Comparison of ENCODE assay signal across 8 cellular contexts in genomic region chr3:88059380-88060160, GRCh38. TPM values are rescaled to one million over a fixed set of nuclear protein-coding genes. Genes with fewer than 3 reads are reported as not detected.
DNase-seq lines count a peak whose midpoint lies in the region; ATAC-seq, FAIRE-seq and TF ChIP-seq lines count a peak whose summit lies in the region.

No MANE protein-coding gene starts in this region.

- peak overlapping the region; percentile 92 for H3K9ac ChIP-seq in keratinocyte (ENCODE audit: control insufficient read depth, extremely low read depth, insufficient read depth, low read length)

- peaks cover 6% of the 10 kb centered on the region for H4K20me1 ChIP-seq in keratinocyte (ENCODE audit: control insufficient read depth, extremely low read depth, insufficient read depth, low read length)

- peak overlapping the region; percentile 85 for H3K27ac Mint-ChIP-seq in stimulated activated naive CD8-positive, alpha-beta T cell treated with anti-CD3 and anti-CD28 coated beads, Interleukin-15, Interleukin-2, amounts not matched to agents 100 ng/mL and 50 ng/mL, for 24 hours

- no peaks in the 10 kb centered on the region for H3K9me3 ChIP-seq in body of pancreas
- no peaks in the 10 kb centered on the region for H3K9me3 ChIP-seq in keratinocyte (ENCODE audit: control insufficient read depth, low read depth, low read length)

- peak overlapping the region; percentile 96 for H3K4me2 ChIP-seq in keratinocyte (ENCODE audit: control insufficient read depth, extremely low read depth, insufficient read depth, low read depth, low read length)

- dilution Hi-C loops in keratinocyte (cut with MboI; ENCODE audit: extremely low pct_ligation_motif_present, low sequenced_read_pairs) = no loop called here

- H3K9me1 ChIP-seq in keratinocyte (ENCODE audit: control insufficient read depth, extremely low read depth, insufficient read depth, low read length) = no peaks in the 10 kb centered on the region

- peak overlapping the region; percentile 86 for H2AFZ ChIP-seq in keratinocyte (ENCODE audit: control insufficient read depth, low read length)

- H3K4me3 Mint-ChIP-seq in stimulated activated naive CD8-positive, alpha-beta T cell treated with anti-CD3 and anti-CD28 coated beads, Interleukin-15, Interleukin-2, amounts not matched to agents 100 ng/mL and 50 ng/mL, for 24 hours = peak overlapping the region; percentile 93

- DNase-seq in GM10266 (ENCODE audit: extremely low spot score) = peak; percentile 29
- DNase-seq in Kasumi-1 (lab: John Stamatoyannopoulos, UW) = peak; percentile 19 to 28
- DNase-seq in body of pancreas = peak in 2 of 4 donors; percentile 3 to 28
- no peak for DNase-seq in keratinocyte (ENCODE audit: low read depth, low spot score)
- no peak for DNase-seq in kidney glomerular epithelial cell (lab: John Stamatoyannopoulos, UW)
- no peak for DNase-seq in DMS79 treated with DMSO at 0.1 percent for 48 hours (lab: John Stamatoyannopoulos, UW)

- peak overlapping the region; percentile 80 to 99 (median 94) for H3K27ac ChIP-seq in body of pancreas
- peak overlapping the region; percentile 80 for H3K27ac ChIP-seq in keratinocyte (ENCODE audit: control insufficient read depth, insufficient read depth, low read length)

- H3K27me3 Mint-ChIP-seq in stimulated activated naive CD8-positive, alpha-beta T cell treated with anti-CD3 and anti-CD28 coated beads, Interleukin-15, Interleukin-2, amounts not matched to agents 100 ng/mL and 50 ng/mL, for 24 hours = no peaks in the 10 kb centered on the region

- H3K4me3 ChIP-seq in body of pancreas (peak overlapping the region; percentile 69 to 74), keratinocyte (ENCODE audit: control insufficient read depth in 2 of 3, extremely low read depth in 1 of 3, insufficient read depth in 2 of 3, low read depth in 1 of 3, low read length in 3 of 3) (peak overlapping the region; percentile 85 to 94 (median 90))

- no peak for TF ChIP-seq POLR2A in body of pancreas (IDR thresholded peaks at IDR 0.05)

- TF ChIP-seq CTCF in GM10266 (IDR thresholded peaks at IDR 0.05; ENCODE audit: control insufficient read depth, insufficient read depth, low read depth, missing control alignments) (no peak), body of pancreas (IDR thresholded peaks at IDR 0.05) (no peak), keratinocyte (optimal IDR thresholded peaks at IDR 0.05 in 1 of 3, IDR thresholded peaks at IDR 0.05 in 1 of 3, conservative IDR thresholded peaks at IDR 0.05 in 1 of 3; ENCODE audit: extremely low read depth in 1 of 3, insufficient read depth in 2 of 3, low read length in 3 of 3) (no peak)

- H3K36me3 Mint-ChIP-seq in stimulated activated naive CD8-positive, alpha-beta T cell treated with anti-CD3 and anti-CD28 coated beads, Interleukin-15, Interleukin-2, amounts not matched to agents 100 ng/mL and 50 ng/mL, for 24 hours (ENCODE audit: low read depth) = peaks cover 29% of the 10 kb centered on the region

- H3K27me3 ChIP-seq in body of pancreas (no peaks in the 10 kb centered on the region), keratinocyte (ENCODE audit: control insufficient read depth, extremely low read depth, insufficient read depth, low read length) (no peaks in the 10 kb centered on the region)

- peaks cover 6 to 11% of the 10 kb centered on the region in 2 donors for H3K36me3 ChIP-seq in body of pancreas (replicated peaks in 1 of 2; ENCODE audit: insufficient read depth in 1 of 2, low read depth in 2 of 2)
- H3K36me3 ChIP-seq in keratinocyte (ENCODE audit: control insufficient read depth in 2 of 2, extremely low read depth in 1 of 2, insufficient read depth in 2 of 2, low read length in 2 of 2) = peaks cover 4 to 6% of the 10 kb centered on the region in 2 experiments

- no peaks in the 10 kb centered on the region for H3K9me3 Mint-ChIP-seq in stimulated activated naive CD8-positive, alpha-beta T cell treated with anti-CD3 and anti-CD28 coated beads, Interleukin-15, Interleukin-2, amounts not matched to agents 100 ng/mL and 50 ng/mL, for 24 hours

- peak; percentile 20 for FAIRE-seq in keratinocyte (lab: Jason Lieb, UNC)

- H3K4me1 Mint-ChIP-seq in stimulated activated naive CD8-positive, alpha-beta T cell treated with anti-CD3 and anti-CD28 coated beads, Interleukin-15, Interleukin-2, amounts not matched to agents 100 ng/mL and 50 ng/mL, for 24 hours (ENCODE audit: low read depth) = peaks cover 64% of the 10 kb centered on the region

- intact Hi-C loops in body of pancreas (cut with DNase I) = no loop called here

- ATAC-seq in GM21515 (IDR thresholded peaks at IDR 0.05; ENCODE audit: unreplicated experiment) (peak; percentile 7), body of pancreas (peak; percentile 11)

- H3K79me2 ChIP-seq in keratinocyte (ENCODE audit: control insufficient read depth, insufficient read depth, low read length) = peaks cover 81% of the 10 kb centered on the region

- peaks cover 32% of the 10 kb centered on the region for H3K4me1 ChIP-seq in body of pancreas
- peaks cover 25% of the 10 kb centered on the region for H3K4me1 ChIP-seq in keratinocyte (ENCODE audit: control insufficient read depth, extremely low read depth, insufficient read depth, low read length)

- WGBS in body of pancreas, 2 donors = 0 to 1% methylated on average over 22 to 45 of the region's 45 CpGs

RNA-seq across cellular contexts. Expression of gene ZNF654, which starts 0.5 kb away (rescaled TPM):
- total RNA-seq in body of pancreas = 1 to 10 TPM; 4.3 to 7.0 TPM
- polyA plus RNA-seq in keratinocyte = 3.5 to 8.2 TPM (median 4.1 TPM) in 3 replicates
- polyA plus RNA-seq in keratinocyte (2011; ENCODE audit: low read depth) = 5.3 TPM
- 3.5 and 7.1 TPM in 2 replicates for polyA plus RNA-seq in keratinocyte (2011; cell fraction: cytosol; rRNA removed)
- polyA plus RNA-seq in keratinocyte (2011; cell fraction: nucleus; rRNA removed) = 9.9 and 12.8 TPM in 2 replicates
- polyA plus RNA-seq in keratinocyte (2012; ENCODE audit: low replicate concordance) = 5.3 and 8.6 TPM in 2 replicates
- polyA minus RNA-seq in keratinocyte = 1.3 to 10.5 TPM (median 2.9 TPM) in 3 replicates
- polyA minus RNA-seq in keratinocyte (2011; cell fraction: cytosol; rRNA and poly(A)+ RNA removed) = 3.8 TPM
- 9.0 and 18.2 TPM in 2 replicates for polyA minus RNA-seq in keratinocyte (2011; cell fraction: nucleus; rRNA and poly(A)+ RNA removed)

RNA-seq across cellular contexts. Expression of gene CGGBP1, which starts 0.8 kb away (rescaled TPM):
- total RNA-seq in body of pancreas = 10 to 100 TPM; 38.6 to 44.4 TPM
- polyA plus RNA-seq in keratinocyte = 25.2 to 43.3 TPM (median 43.0 TPM) in 3 replicates
- polyA plus RNA-seq in keratinocyte (2011; ENCODE audit: low read depth) = 12.6 TPM
- polyA plus RNA-seq in keratinocyte (2011; cell fraction: cytosol; rRNA removed) = 25.1 and 45.6 TPM in 2 replicates
- polyA plus RNA-seq in keratinocyte (2011; cell fraction: nucleus; rRNA removed) = 39.7 and 50.9 TPM in 2 replicates
- polyA plus RNA-seq in keratinocyte (2012; ENCODE audit: low replicate concordance) = 21.3 and 30.2 TPM in 2 replicates
- 33.6 to 51.9 TPM (median 34.6 TPM) in 3 replicates for polyA minus RNA-seq in keratinocyte
- polyA minus RNA-seq in keratinocyte (2011; cell fraction: cytosol; rRNA and poly(A)+ RNA removed) = 21.7 TPM
- 11.8 and 21.0 TPM in 2 replicates for polyA minus RNA-seq in keratinocyte (2011; cell fraction: nucleus; rRNA and poly(A)+ RNA removed)

Comparison
In these comparisons a context has a peak if more than half of its experiments do, and no peak if none do; other contexts are left out.
1. DNase-seq: peak in GM10266 (single experiment) and Kasumi-1 (2 of 2); none in keratinocyte (single experiment), kidney glomerular epithelial cell (single experiment) and DMS79 treated with DMSO at 0.1 percent for 48 hours (single experiment).